ENCODE assay signal across 21 cellular contexts in genomic region chr2:14675489-14675888, GRCh38. TPM values are rescaled to one million over a fixed set of nuclear protein-coding genes. Genes with fewer than 3 reads are reported as not detected.
"Had no signal": no experiment of that assay in that cellular context is flagged by ENCODE, and none has a peak within 500 bp of the region (broad histone marks: within the 10 kb centered on the region; RNA-seq: fewer than 3 reads in every experiment).

No MANE protein-coding gene starts in this region.

- DNase-seq: colonic mucosa; dermis blood vessel endothelial cell; effector CD4-positive, alpha-beta T cell; endodermal cell; gastrocnemius medialis; heart right ventricle; hypothalamus; mammary epithelial cell; naive thymus-derived CD4-positive, alpha-beta T cell; nephron progenitor cell; ovary; right cardiac atrium; small intestine; stimulated activated CD4-positive, alpha-beta T cell treated with anti-CD3 and anti-CD28 coated beads, Interleukin-12 subunit alpha, Interleukin-12 subunit beta, amount 100 ng/mL, for 4 hours; stimulated activated naive CD4-positive, alpha-beta T cell; stomach; substantia nigra; transverse colon had no signal

- H3K27ac ChIP-seq: colonic mucosa, gastrocnemius medialis, heart right ventricle, ovary, stomach, thoracic aorta, transverse colon had no signal

- H3K27me3 ChIP-seq: colonic mucosa, gastrocnemius medialis, heart right ventricle, ovary, stomach, transverse colon had no signal

- H3K9me3 ChIP-seq: colonic mucosa, gastrocnemius medialis, heart right ventricle, ovary, stomach, thoracic aorta, transverse colon had no signal

- H3K4me1 ChIP-seq: colonic mucosa, gastrocnemius medialis, heart right ventricle, stomach, transverse colon had no signal

- ATAC-seq: gastrocnemius medialis; heart right ventricle; left lobe of liver; naive thymus-derived CD4-positive, alpha-beta T cell; right cardiac atrium had no signal

- H3K36me3 ChIP-seq: colonic mucosa, gastrocnemius medialis, heart right ventricle, ovary, stomach, thoracic aorta, transverse colon had no signal

- FAIRE-seq: islet of Langerhans, small intestine had no signal

- H3K4me3 ChIP-seq: colonic mucosa, gastrocnemius medialis, heart right ventricle, ovary, stomach, thoracic aorta, transverse colon had no signal

RNA-seq across cellular contexts. Expression of gene LRATD1, which starts 43.0 kb away (rescaled TPM):
- total RNA-seq: naive thymus-derived CD4-positive, alpha-beta T cell had no signal
- polyA plus RNA-seq: naive thymus-derived CD4-positive, alpha-beta T cell had no signal
